Comparison of ENCODE assay signal across 17 cellular contexts in the genomic region with DNA sequence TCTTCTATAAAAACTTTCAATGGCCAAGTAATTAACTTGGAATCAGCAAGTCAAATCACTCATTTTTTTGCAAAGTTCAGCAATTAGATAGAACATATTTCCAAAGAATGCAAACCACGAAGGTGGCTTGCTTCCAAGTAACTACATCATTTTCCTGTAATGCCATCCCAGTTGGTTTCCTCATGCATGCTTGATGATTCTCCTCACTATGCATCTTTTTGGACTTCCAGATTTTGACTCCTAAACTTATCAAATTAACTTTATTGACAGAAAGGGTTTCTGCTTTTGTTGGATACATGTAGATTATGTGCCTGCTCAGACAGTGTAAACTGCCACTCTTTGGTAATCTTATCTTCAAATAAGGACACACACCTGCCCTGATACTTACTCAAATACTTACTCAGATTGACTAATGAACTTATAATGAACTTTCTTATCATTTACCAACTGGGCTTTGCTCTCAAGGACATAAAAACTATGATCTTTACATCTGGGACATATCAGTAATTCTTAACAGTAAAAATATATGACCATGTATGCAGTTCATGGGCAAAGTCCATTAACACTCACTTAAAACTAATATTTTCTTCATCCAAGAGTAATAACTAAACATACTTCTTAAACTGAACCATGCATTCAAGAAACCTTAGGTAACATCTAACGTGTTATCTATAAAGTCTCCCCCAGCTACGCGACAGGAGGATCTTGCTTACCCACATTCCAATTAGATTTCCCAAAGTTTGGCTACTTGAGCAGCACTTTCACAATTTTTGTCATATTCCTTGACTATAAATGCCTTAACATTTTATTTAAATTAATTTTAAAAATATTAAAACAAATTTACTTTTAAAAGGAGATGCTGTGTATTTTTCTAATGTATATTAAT. TPM values are rescaled to one million over a fixed set of nuclear protein-coding genes. Genes with fewer than 3 reads are reported as not detected.
DNase-seq lines count a peak whose midpoint lies in the region; ATAC-seq and TF ChIP-seq lines count a peak whose summit lies in the region.
"Had no signal": no experiment of that assay in that cellular context is flagged by ENCODE, and none has a peak within 500 bp of the region (broad histone marks: within the 10 kb centered on the region; RNA-seq: fewer than 3 reads in every experiment).

No MANE protein-coding gene starts in this region.

- no peaks in the 10 kb centered on the region for H3K27me3 ChIP-seq in ascending aorta

- H3K4me1 ChIP-seq in ascending aorta: no peaks in the 10 kb centered on the region
- H3K4me1 ChIP-seq: tibial artery had no signal

- H3K27me3 Mint-ChIP-seq in natural killer cell (ENCODE audit: low read depth in 2 of 2): peaks cover 12 to 15% of the 10 kb centered on the region in 2 donors
- H3K27me3 Mint-ChIP-seq in natural killer cell treated with Interleukin-12 subunit alpha and Interleukin-12 subunit beta and Interleukin-15 and Interleukin-18, amount 100 ng/mL, for 72 hours: peaks cover 12 to 27% of the 10 kb centered on the region in 2 donors

- TF ChIP-seq CTCF in natural killer cell (IDR thresholded peaks at IDR 0.05): no peak
- TF ChIP-seq CTCF in ascending aorta (IDR thresholded peaks at IDR 0.05): no peak

- H3K27ac Mint-ChIP-seq in natural killer cell: no peak overlapping the region
- no peak overlapping the region for H3K27ac Mint-ChIP-seq in natural killer cell treated with Interleukin-12 subunit alpha and Interleukin-12 subunit beta and Interleukin-15 and Interleukin-18, amount 100 ng/mL, for 72 hours
- H3K27ac Mint-ChIP-seq: activated CD4-positive, alpha-beta memory T cell treated with anti-CD3 and anti-CD28 coated beads for 36 hours; activated naive CD4-positive, alpha-beta T cell treated with anti-CD3 and anti-CD28 coated beads, Interleukin-2, amount 50 U/mL, for 72 hours; immature natural killer cell had no signal

- H3K4me1 Mint-ChIP-seq in natural killer cell: no peaks in the 10 kb centered on the region
- peaks cover 3 to 10% of the 10 kb centered on the region in 2 donors for H3K4me1 Mint-ChIP-seq in natural killer cell treated with Interleukin-12 subunit alpha and Interleukin-12 subunit beta and Interleukin-15 and Interleukin-18, amount 100 ng/mL, for 72 hours (ENCODE audit: low read depth in 2 of 2)

- intact Hi-C loops in natural killer cell (cut with micrococcal nuclease): no loop called here
- intact Hi-C loops in posterior cingulate gyrus (cut with DNase I): no loop called here
- intact Hi-C loops in ascending aorta (cut with DNase I): no loop called here

- no peaks in the 10 kb centered on the region for H3K9me3 ChIP-seq in ascending aorta
- H3K9me3 ChIP-seq: tibial artery had no signal

- no peaks in the 10 kb centered on the region for H3K9me3 Mint-ChIP-seq in natural killer cell
- no peaks in the 10 kb centered on the region for H3K9me3 Mint-ChIP-seq in natural killer cell treated with Interleukin-12 subunit alpha and Interleukin-12 subunit beta and Interleukin-15 and Interleukin-18, amount 100 ng/mL, for 72 hours
- H3K9me3 Mint-ChIP-seq: activated CD4-positive, alpha-beta memory T cell treated with anti-CD3 and anti-CD28 coated beads for 36 hours; activated naive CD4-positive, alpha-beta T cell treated with anti-CD3 and anti-CD28 coated beads, Interleukin-2, amount 50 U/mL, for 72 hours; H9; immature natural killer cell had no signal

- no peak for DNase-seq in natural killer cell
- no peak for DNase-seq in natural killer cell treated with Interleukin-12 subunit alpha and Interleukin-12 subunit beta and Interleukin-15 and Interleukin-18, amount 100 ng/mL, for 72 hours (ENCODE audit: low spot score)
- peak; percentile 94 for DNase-seq in astrocyte of the hippocampus (ENCODE audit: low read depth, low spot score)
- DNase-seq in iris pigment epithelial cell (ENCODE audit: low read depth): peak; percentile 94
- no peak for DNase-seq in superior temporal gyrus (ENCODE audit: extremely low spot score)
- DNase-seq in posterior cingulate gyrus: no peak
- DNase-seq in middle frontal gyrus (ENCODE audit: extremely low spot score, low spot score): no peak
- DNase-seq in ascending aorta (ENCODE audit: low spot score in 2 of 2): no peak
- DNase-seq: activated CD4-positive, alpha-beta memory T cell treated with anti-CD3 and anti-CD28 coated beads for 36 hours; H9; immature natural killer cell; NCI-H1092; NCI-H526 treated with DMSO at 0.1 percent for 48 hours; nucleus accumbens; tibial artery had no signal

- ATAC-seq in natural killer cell: no peak
- no peak for ATAC-seq in natural killer cell treated with Interleukin-12 subunit alpha and Interleukin-12 subunit beta and Interleukin-15 and Interleukin-18, amount 100 ng/mL, for 72 hours
- ATAC-seq: activated naive CD4-positive, alpha-beta T cell treated with anti-CD3 and anti-CD28 coated beads, Interleukin-2, amount 50 U/mL, for 72 hours had no signal

- no peak overlapping the region for H3K4me3 ChIP-seq in ascending aorta
- H3K4me3 ChIP-seq: tibial artery had no signal

- no peaks in the 10 kb centered on the region for H3K36me3 ChIP-seq in ascending aorta
- H3K36me3 ChIP-seq: tibial artery had no signal

- H3K36me3 Mint-ChIP-seq in natural killer cell: no peaks in the 10 kb centered on the region
- no peaks in the 10 kb centered on the region for H3K36me3 Mint-ChIP-seq in natural killer cell treated with Interleukin-12 subunit alpha and Interleukin-12 subunit beta and Interleukin-15 and Interleukin-18, amount 100 ng/mL, for 72 hours
- H3K36me3 Mint-ChIP-seq: activated CD4-positive, alpha-beta memory T cell treated with anti-CD3 and anti-CD28 coated beads for 36 hours; immature natural killer cell had no signal

- no peak overlapping the region for H3K27ac ChIP-seq in ascending aorta
- H3K27ac ChIP-seq: tibial artery had no signal

- H3K4me3 Mint-ChIP-seq in natural killer cell: peak overlapping the region; percentile 6
- H3K4me3 Mint-ChIP-seq in natural killer cell treated with Interleukin-12 subunit alpha and Interleukin-12 subunit beta and Interleukin-15 and Interleukin-18, amount 100 ng/mL, for 72 hours: no peak overlapping the region
- H3K4me3 Mint-ChIP-seq: activated CD4-positive, alpha-beta memory T cell treated with anti-CD3 and anti-CD28 coated beads for 36 hours; H9; immature natural killer cell had no signal

RNA-seq across cellular contexts. Expression of a gene that starts 25.0 kb away (rescaled TPM):
- total RNA-seq in natural killer cell: not detected
- total RNA-seq in natural killer cell treated with Interleukin-12 subunit alpha and Interleukin-12 subunit beta and Interleukin-15 and Interleukin-18, amount 100 ng/mL, for 72 hours: not detected
- total RNA-seq in ascending aorta: not detected
- total RNA-seq: A172; activated CD4-positive, alpha-beta memory T cell treated with anti-CD3 and anti-CD28 coated beads for 36 hours; activated naive CD4-positive, alpha-beta T cell treated with anti-CD3 and anti-CD28 coated beads, Interleukin-2, amount 50 U/mL, for 72 hours; H9 had no signal

Comparison
In these comparisons a context has a peak if more than half of its experiments do, and no peak if none do; other contexts are left out.
1. DNase-seq: peak in astrocyte of the hippocampus (single experiment) and iris pigment epithelial cell (single experiment); none in natural killer cell (single experiment), natural killer cell treated with Interleukin-12 subunit alpha and Interleukin-12 subunit beta and Interleukin-15 and Interleukin-18, amount 100 ng/mL, for 72 hours (single experiment), superior temporal gyrus (single experiment), posterior cingulate gyrus (0 of 10), middle frontal gyrus (single experiment) and ascending aorta (0 of 2).